1 cellular context compared by ENCODE assay signal in genomic region chr4:17595471-17596005, GRCh38.
A peak's percentile ranks its signal among the peaks of the same experiment; 100 is the strongest.
TF ChIP-seq lines count a peak whose summit lies in the region.

No MANE protein-coding gene starts in this region.

TF ChIP-seq in GM12878, 131 proteins besides CTCF, POLR2A, EP300 and RAD21 (continued from another document and continues in another):
- TF ChIP-seq MAX (IDR thresholded peaks at IDR 0.05; ENCODE audit: low read depth, low read length) (no peak), CBFB (IDR thresholded peaks at IDR 0.05; ENCODE audit: low read depth) (no peak), RBBP5 (conservative IDR thresholded peaks at IDR 0.05) (no peak), NFYA (IDR thresholded peaks at IDR 0.05; ENCODE audit: borderline replicate concordance, low read depth, low read length) (no peak), POU2F2 (IDR thresholded peaks at IDR 0.05; ENCODE audit: borderline replicate concordance, low read depth, low read length) (no peak), RFX5 (IDR thresholded peaks at IDR 0.05; ENCODE audit: low read depth, low read length) (no peak), FOS (IDR thresholded peaks at IDR 0.05; ENCODE audit: borderline replicate concordance, extremely low read depth, insufficient read length) (no peak), ATF2 (IDR thresholded peaks at IDR 0.05; ENCODE audit: low read length) (0 out of 2 replicates have a peak, but pooled peaks have one; percentile 47), NFXL1 (IDR thresholded peaks at IDR 0.05; ENCODE audit: borderline replicate concordance) (no peak), BACH1 (IDR thresholded peaks at IDR 0.05; ENCODE audit: borderline replicate concordance) (peak; percentile 63; the same call in 1 of the 2 replicates), CHD2 (IDR thresholded peaks at IDR 0.05; ENCODE audit: borderline replicate concordance, low read depth, low read length) (no peak), E2F8 (IDR thresholded peaks at IDR 0.05; ENCODE audit: low read depth, partially characterized antibody) (no peak), HDAC2 (IDR thresholded peaks at IDR 0.05) (no peak), IRF3 (IDR thresholded peaks at IDR 0.05) (no peak), FOXM1 (IDR thresholded peaks at IDR 0.05; ENCODE audit: low read depth, low read length) (no peak), PRDM15 (CRISPR knock-in tag; IDR thresholded peaks at IDR 0.05) (no peak), GATAD2B (conservative IDR thresholded peaks at IDR 0.05; ENCODE audit: low read depth) (peak; percentile 74; the same call in 1 of the 2 replicates), CEBPB (IDR thresholded peaks at IDR 0.05; ENCODE audit: borderline replicate concordance in 1 of 2, low read depth in 2 of 2, low read length in 2 of 2) (no peak), BRCA1 (IDR thresholded peaks at IDR 0.05; ENCODE audit: low read depth, low read length) (no peak), ZBTB33 (IDR thresholded peaks at IDR 0.05) (no peak), IRF5 (IDR thresholded peaks at IDR 0.05; ENCODE audit: borderline replicate concordance) (no peak), SUZ12 (IDR thresholded peaks at IDR 0.05; ENCODE audit: unreplicated experiment) (no peak), RAD51 (IDR thresholded peaks at IDR 0.05) (no peak), MEF2A (IDR thresholded peaks at IDR 0.05; ENCODE audit: insufficient read depth, low read depth, low read length) (no peak), NBN (IDR thresholded peaks at IDR 0.05) (0 out of 2 replicates have a peak, but pooled peaks have one; percentile 27), STAT1 (conservative IDR thresholded peaks at IDR 0.05) (no peak), REST (IDR thresholded peaks at IDR 0.05; ENCODE audit: low read depth, low read length) (no peak), ZSCAN29 (IDR thresholded peaks at IDR 0.05) (no peak), ESRRA (IDR thresholded peaks at IDR 0.05; ENCODE audit: low read length) (no peak), WRNIP1 (IDR thresholded peaks at IDR 0.05; ENCODE audit: borderline replicate concordance, low read depth, low read length) (no peak), MTA3 (IDR thresholded peaks at IDR 0.05; ENCODE audit: borderline replicate concordance, low read length) (peak; percentile 52; the same call in 1 of the 2 replicates), CHD1 (IDR thresholded peaks at IDR 0.05; ENCODE audit: low read depth, low read length) (no peak), SMC3 (IDR thresholded peaks at IDR 0.05; ENCODE audit: borderline replicate concordance, low read length) (no peak), USF2 (IDR thresholded peaks at IDR 0.05; ENCODE audit: borderline replicate concordance, low read depth, low read length) (no peak), KAT2A (conservative IDR thresholded peaks at IDR 0.05; ENCODE audit: control insufficient read depth, low read depth, low read length) (no peak), RUNX3 (IDR thresholded peaks at IDR 0.05; ENCODE audit: low read length) (peak; percentile 86), ZZZ3 (IDR thresholded peaks at IDR 0.05; ENCODE audit: control insufficient read depth, insufficient read length, low read depth) (no peak), NKRF (conservative IDR thresholded peaks at IDR 0.05) (no peak)
